Comparison of ENCODE assay signal across 17 cellular contexts in the genomic region with DNA sequence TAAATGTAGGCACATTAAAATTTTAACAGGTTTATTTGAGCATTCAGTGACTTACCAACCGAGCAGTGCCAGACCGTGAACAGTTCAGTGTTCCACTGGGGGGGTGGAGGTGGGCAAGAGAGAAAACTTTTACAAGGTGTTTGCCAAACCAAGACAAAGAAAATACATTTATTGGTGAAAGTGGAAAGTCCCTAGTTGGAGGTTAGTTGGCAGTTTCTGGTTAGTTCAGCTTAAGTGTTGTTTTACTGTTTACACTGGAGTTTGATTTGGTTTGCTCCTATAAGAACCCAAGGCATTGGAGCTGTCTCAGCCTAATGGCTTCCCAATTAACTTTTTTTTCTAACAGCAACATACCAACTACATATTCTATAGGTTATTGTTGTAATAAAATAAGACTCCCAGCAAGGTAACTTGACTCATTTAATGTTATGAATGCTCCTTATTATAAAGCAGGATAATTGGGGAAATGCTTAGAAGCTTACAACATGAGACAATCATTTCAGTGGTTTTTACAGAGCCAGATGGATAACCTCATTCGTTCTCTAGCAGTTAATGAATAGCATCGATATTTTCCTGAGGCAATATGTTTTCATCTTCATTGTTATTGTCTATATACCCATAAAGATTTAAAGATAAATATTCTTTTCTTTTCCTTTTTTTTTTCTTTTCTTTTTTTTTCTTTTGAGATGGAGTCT.
DNase-seq lines count a peak whose midpoint lies in the region; ATAC-seq, FAIRE-seq and TF ChIP-seq lines count a peak whose summit lies in the region.
"Had no signal": no experiment of that assay in that cellular context is flagged by ENCODE, and none has a peak within 500 bp of the region (broad histone marks: within the 10 kb centered on the region; RNA-seq: fewer than 3 reads in every experiment).

No MANE protein-coding gene starts in this region.

- no peak overlapping the region for H2AFZ ChIP-seq in mammary epithelial cell (ENCODE audit: low read depth, low read length)

- BruUV-seq in mammary epithelial cell (replicated peaks; lab: Mats Ljungman, UMichigan) (no TSS peak), MCF 10A (replicated peaks; lab: Mats Ljungman, UMichigan) (no TSS peak)

- dilution Hi-C loops in mammary epithelial cell (cut with HindIII; ENCODE audit: low sequenced_read_pairs) = no loop called here

- H3K27ac ChIP-seq in mammary epithelial cell (ENCODE audit: insufficient read depth, low read depth, low read length) = no peak overlapping the region

- intact Hi-C loops in mammary epithelial cell (cut with micrococcal nuclease) = no loop called here
- intact Hi-C loops in MCF 10A (cut with micrococcal nuclease) = no loop called here

- H3K4me3 ChIP-seq in mammary epithelial cell (replicated peaks in 1 of 3; ENCODE audit: insufficient read depth in 1 of 3, low read depth in 2 of 3, low read length in 3 of 3) (no peak overlapping the region), epithelial cell of proximal tubule (ENCODE audit: low read depth, low read length) (no peak overlapping the region)

- H3K9me3 ChIP-seq in mammary epithelial cell (replicated peaks; ENCODE audit: insufficient read depth, low read length) = no peaks in the 10 kb centered on the region

- no peaks in the 10 kb centered on the region for H3K9me3 Mint-ChIP-seq in MCF 10A (ENCODE audit: unreplicated experiment)
- no peaks in the 10 kb centered on the region for H3K9me3 Mint-ChIP-seq in activated naive CD8-positive, alpha-beta T cell treated with anti-CD3 and anti-CD28 coated beads, Interleukin-2, amount 50 U/mL, for 24 hours

- in situ Hi-C loops in mammary epithelial cell (cut with MboI; ENCODE audit: low sequenced_read_pairs in 2 of 2) = no loop called here
- in situ Hi-C loops in KBM-7 (cut with MboI; ENCODE audit: low pct_unique_long_range_greater_than_20kb, low sequenced_read_pairs) = no loop called here

- no peaks in the 10 kb centered on the region for H3K4me1 Mint-ChIP-seq in MCF 10A (ENCODE audit: insufficient read depth, unreplicated experiment)
- H3K4me1 Mint-ChIP-seq in activated naive CD8-positive, alpha-beta T cell treated with anti-CD3 and anti-CD28 coated beads, Interleukin-2, amount 50 U/mL, for 24 hours = no peaks in the 10 kb centered on the region

- H3K4me2 ChIP-seq in mammary epithelial cell (ENCODE audit: insufficient read depth, low read depth, low read length) = no peak overlapping the region

- H3K27me3 Mint-ChIP-seq in MCF 10A (ENCODE audit: insufficient read depth, unreplicated experiment) = no peaks in the 10 kb centered on the region
- peaks cover 4% of the 10 kb centered on the region for H3K27me3 Mint-ChIP-seq in activated naive CD8-positive, alpha-beta T cell treated with anti-CD3 and anti-CD28 coated beads, Interleukin-2, amount 50 U/mL, for 24 hours

- no peak overlapping the region for H3K27ac Mint-ChIP-seq in MCF 10A (ENCODE audit: low read depth, unreplicated experiment)
- H3K27ac Mint-ChIP-seq in activated naive CD8-positive, alpha-beta T cell treated with anti-CD3 and anti-CD28 coated beads, Interleukin-2, amount 50 U/mL, for 24 hours = no peak overlapping the region

- 0% methylated on average over 4 of the region's 4 CpGs for WGBS in mammary epithelial cell (ENCODE audit: low coverage, missing lambda C conversion rate)

- H3K9ac ChIP-seq in mammary epithelial cell (ENCODE audit: insufficient read depth, low read length) = no peak overlapping the region

- peak; percentile 83 for FAIRE-seq in RCC 7860 (lab: Jason Lieb, UNC)

- TF ChIP-seq CTCF in mammary epithelial cell (conservative IDR thresholded peaks at IDR 0.05 in 1 of 2, IDR thresholded peaks at IDR 0.05 in 1 of 2; ENCODE audit: extremely low read depth in 1 of 2, insufficient read depth in 1 of 2, low read depth in 1 of 2, low read length in 2 of 2) (no peak), MCF 10A (IDR thresholded peaks at IDR 0.05; ENCODE audit: unreplicated experiment) (no peak), epithelial cell of proximal tubule (conservative IDR thresholded peaks at IDR 0.05; ENCODE audit: low read depth, low read length) (no peak)

- CTCF ChIA-PET in mammary epithelial cell (lab: Charles Lee; ENCODE audit: low non-redundant PET) (interaction anchor here (0.7 kb wide), 1 partner anchor 20 kb away, joined by 8 read pairs; no protein-coding TSS in a partner anchor), MCF 10A (lab: Yijun Ruan, JAX) (no interaction called here)

- H3K79me2 ChIP-seq in mammary epithelial cell (ENCODE audit: insufficient read depth, low read length) = no peaks in the 10 kb centered on the region

- DNase-seq in mammary epithelial cell (peak; percentile 62), MCF 10A (ENCODE audit: unreplicated experiment) (no peak), RCC 7860 (ENCODE audit: low spot score) (peak; percentile 30), epithelial cell of proximal tubule (ENCODE audit: low read depth) (peak; percentile 12), renal cortical epithelial cell (ENCODE audit: low read depth) (peak; percentile 43), KBM-7 (no peak), germinal center (ENCODE audit: low spot score) (no peak)
- DNase-seq in activated naive CD8-positive, alpha-beta T cell treated with anti-CD3 and anti-CD28 coated beads, Interleukin-2, amount 50 U/mL, for 24 hours = no peak
- DNase-seq: 8988T, DMS79, GF-D8, Karpas-422, NCI-H1417, NCI-H1930, NCI-H345, NCI-H748 treated with DMSO at 0.1 percent for 48 hours, SHP77 had no signal

- ATAC-seq in activated naive CD8-positive, alpha-beta T cell treated with anti-CD3 and anti-CD28 coated beads, Interleukin-2, amount 50 U/mL, for 24 hours = no peak

- POLR2A ChIA-PET in MCF 10A (lab: Yijun Ruan, JAX) = interaction anchor here (0.8 kb wide), 1 partner anchor 46 kb away, joined by 3 read pairs; no protein-coding TSS in a partner anchor

- no peaks in the 10 kb centered on the region for H3K27me3 ChIP-seq in mammary epithelial cell (ENCODE audit: insufficient read depth, low read length)

- H3K36me3 Mint-ChIP-seq in MCF 10A (ENCODE audit: insufficient read depth, unreplicated experiment) = no peaks in the 10 kb centered on the region
- H3K36me3 Mint-ChIP-seq in activated naive CD8-positive, alpha-beta T cell treated with anti-CD3 and anti-CD28 coated beads, Interleukin-2, amount 50 U/mL, for 24 hours (ENCODE audit: low read depth) = no peaks in the 10 kb centered on the region

- no peaks in the 10 kb centered on the region for H3K36me3 ChIP-seq in mammary epithelial cell (ENCODE audit: insufficient read depth, low read length)

- no peak overlapping the region for H3K4me3 Mint-ChIP-seq in MCF 10A (ENCODE audit: unreplicated experiment)
- no peak overlapping the region for H3K4me3 Mint-ChIP-seq in activated naive CD8-positive, alpha-beta T cell treated with anti-CD3 and anti-CD28 coated beads, Interleukin-2, amount 50 U/mL, for 24 hours

- no peaks in the 10 kb centered on the region for H3K4me1 ChIP-seq in mammary epithelial cell (ENCODE audit: insufficient read depth, low read length)

- no peaks in the 10 kb centered on the region for H4K20me1 ChIP-seq in mammary epithelial cell (ENCODE audit: insufficient read depth, low read length)

Comparison
In these comparisons a context has a peak if more than half of its experiments do, and no peak if none do; other contexts are left out.
1. DNase-seq: peak in mammary epithelial cell (single experiment), RCC 7860 (single experiment), epithelial cell of proximal tubule (single experiment) and renal cortical epithelial cell (single experiment); none in MCF 10A (single experiment), activated naive CD8-positive, alpha-beta T cell treated with anti-CD3 and anti-CD28 coated beads, Interleukin-2, amount 50 U/mL, for 24 hours (single experiment), KBM-7 (single experiment) and germinal center (single experiment).